In genomic region chr7:106196460-106197021, GRCh38 we compare ENCODE assay signal across 19 cellular contexts.
DNase-seq lines count a peak whose midpoint lies in the region; ATAC-seq, FAIRE-seq and TF ChIP-seq lines count a peak whose summit lies in the region.
"Had no signal": no experiment of that assay in that cellular context is flagged by ENCODE, and none has a peak within 500 bp of the region (broad histone marks: within the 10 kb centered on the region; RNA-seq: fewer than 3 reads in every experiment).

No MANE protein-coding gene starts in this region.

- no peak overlapping the region for H3K23ac ChIP-seq in H1 (ENCODE audit: insufficient read length)

- no peaks in the 10 kb centered on the region for H3K27me3 Mint-ChIP-seq in MCF 10A (ENCODE audit: insufficient read depth, unreplicated experiment)
- peaks cover 62% of the 10 kb centered on the region for H3K27me3 Mint-ChIP-seq in activated T-cell treated with anti-CD3 and anti-CD28 coated beads, Interleukin-2, amount 50 U/mL, for 72 hours (ENCODE audit: low read depth)
- peaks cover 10% of the 10 kb centered on the region for H3K27me3 Mint-ChIP-seq in activated CD4-positive, alpha-beta T cell treated with anti-CD3 and anti-CD28 coated beads, Interleukin-2, amount 10 ng/mL, durations not matched to agents 7 days and 5 days

- no peak overlapping the region for H3K56ac ChIP-seq in H1 (replicated peaks; ENCODE audit: insufficient read length, low read depth, low read length)

- H3K4me1 ChIP-seq in breast epithelium (no peaks in the 10 kb centered on the region), H1 (replicated peaks in 1 of 4; ENCODE audit: control insufficient read depth in 3 of 4, insufficient read depth in 4 of 4, low read length in 3 of 4) (no peaks in the 10 kb centered on the region), liver (ENCODE audit: control insufficient read depth in 4 of 4, insufficient read depth in 4 of 4, low read length in 3 of 4) (peaks cover 8 to 40% (median 14%) of the 10 kb centered on the region in 4 donors), esophagus squamous epithelium (peaks cover 0 to 4% (median 0%) of the 10 kb centered on the region in 3 donors)

- no peak overlapping the region for H2BK15ac ChIP-seq in H1 (ENCODE audit: low read length)

- no peak for TF ChIP-seq EP300 in H1 (IDR thresholded peaks at IDR 0.05; ENCODE audit: borderline replicate concordance in 1 of 2, low read depth in 2 of 2, low read length in 2 of 2)

- 92% methylated on average over 2 of the region's 2 CpGs; no CpG with 5 or more reads in 1 of the 2 experiments for WGBS in H1 (ENCODE audit: extremely low coverage in 1 of 2, insufficient coverage in 1 of 2, insufficient read length in 1 of 2, insufficient replicate concordance in 2 of 2, low coverage in 1 of 2, low lambda C conversion rate in 2 of 2, missing lambda C conversion rate in 1 of 2), 2 experiments
- 54% methylated on average over 2 of the region's 2 CpGs for WGBS in liver
- 75 to 89% methylated on average over 2 of the region's 2 CpGs for WGBS in esophagus squamous epithelium, 2 donors

- no peaks in the 10 kb centered on the region for H3K23me2 ChIP-seq in H1 (ENCODE audit: low read depth, low read length)

- H4K91ac ChIP-seq in H1 (replicated peaks; ENCODE audit: insufficient read length, low read length): no peak overlapping the region

- H3K4ac ChIP-seq in H1 (replicated peaks; ENCODE audit: insufficient read length, low read depth, low read length): no peak overlapping the region

- intact Hi-C loops in MCF 10A (cut with micrococcal nuclease): no loop called here
- intact Hi-C loops in breast epithelium (cut with DNase I; ENCODE audit: low total_unique reads): no loop called here
- intact Hi-C loops in esophagus squamous epithelium (cut with DNase I): no loop called here

- no peak overlapping the region for H2AFZ ChIP-seq in H1 (ENCODE audit: low read length)

- no peak overlapping the region for H4K8ac ChIP-seq in H1 (ENCODE audit: extremely low read depth, insufficient read depth, low read length)

- H3K27ac ChIP-seq in breast epithelium (no peak overlapping the region), H1 (ENCODE audit: low read depth, low read length) (no peak overlapping the region), liver (ENCODE audit: low read depth in 1 of 2, low read length in 2 of 2) (peak overlapping the region; percentile 22 to 61), esophagus squamous epithelium (no peak overlapping the region)
- H3K27ac ChIP-seq: 22Rv1 had no signal

- TF ChIP-seq CTCF in MCF 10A (IDR thresholded peaks at IDR 0.05; ENCODE audit: unreplicated experiment): no peak
- TF ChIP-seq CTCF in breast epithelium (IDR thresholded peaks at IDR 0.05): no peak
- no peak for TF ChIP-seq CTCF in H1 (IDR thresholded peaks at IDR 0.05; ENCODE audit: control extremely low read depth in 1 of 3, insufficient read depth in 1 of 3, low read depth in 1 of 3, low read length in 3 of 3)
- TF ChIP-seq CTCF in liver (IDR thresholded peaks at IDR 0.05; ENCODE audit: low read depth, low read length, missing input control): no peak
- no peak for TF ChIP-seq CTCF in esophagus squamous epithelium (IDR thresholded peaks at IDR 0.05)

- H3K9me3 ChIP-seq in breast epithelium (no peaks in the 10 kb centered on the region), H1 (ENCODE audit: insufficient read depth in 2 of 2, low read depth in 1 of 2, low read length in 1 of 2) (no peaks in the 10 kb centered on the region), liver (ENCODE audit: control insufficient read depth in 4 of 4, low read length in 3 of 4) (no peaks in the 10 kb centered on the region), esophagus squamous epithelium (no peaks in the 10 kb centered on the region)

- no peak overlapping the region for H3K18ac ChIP-seq in H1 (ENCODE audit: extremely low read depth, low read length)

- TF ChIP-seq POLR2A in breast epithelium (IDR thresholded peaks at IDR 0.05) (no peak), H1 (IDR thresholded peaks at IDR 0.05; ENCODE audit: control extremely low read depth in 1 of 2, low read depth in 2 of 2, low read length in 2 of 2) (no peak), esophagus squamous epithelium (IDR thresholded peaks at IDR 0.05) (no peak)

- no peaks in the 10 kb centered on the region for H3K79me1 ChIP-seq in H1 (ENCODE audit: low read depth, low read length)

- H3K4me1 Mint-ChIP-seq in MCF 10A (ENCODE audit: insufficient read depth, unreplicated experiment): no peaks in the 10 kb centered on the region
- no peaks in the 10 kb centered on the region for H3K4me1 Mint-ChIP-seq in activated T-cell treated with anti-CD3 and anti-CD28 coated beads, Interleukin-2, amount 50 U/mL, for 72 hours (ENCODE audit: low read depth)
- no peaks in the 10 kb centered on the region for H3K4me1 Mint-ChIP-seq in activated CD4-positive, alpha-beta T cell treated with anti-CD3 and anti-CD28 coated beads, Interleukin-2, amount 10 ng/mL, durations not matched to agents 7 days and 5 days

- no peak overlapping the region for H2BK5ac ChIP-seq in H1 (ENCODE audit: low read depth, low read length)

- CTCF ChIA-PET in MCF 10A (lab: Yijun Ruan, JAX) (interaction anchor here (5.1 kb wide), 1 partner anchor 20 kb away, joined by 35 read pairs; no protein-coding TSS in a partner anchor), H1 (lab: Charles Lee; ENCODE audit: partially characterized antibody) (interaction anchor here (0.9 to 2.6 kb wide), 4 partner anchors 10 to 266 kb away, joined by 3 to 8 read pairs (median 4); no protein-coding TSS in a partner anchor)
- CTCF ChIA-PET in activated CD4-positive, alpha-beta T cell treated with anti-CD3 and anti-CD28 coated beads, Interleukin-2, amount 10 ng/mL, durations not matched to agents 7 days and 5 days (lab: Charles Lee): no interaction called here

- no peak overlapping the region for H4K5ac ChIP-seq in H1 (ENCODE audit: insufficient read length, low read depth, low read length)

- no peaks in the 10 kb centered on the region for H4K20me1 ChIP-seq in H1 (replicated peaks in 1 of 2; ENCODE audit: control insufficient read depth in 1 of 2, insufficient read depth in 2 of 2, low read length in 2 of 2)

- no peak overlapping the region for H3K27ac Mint-ChIP-seq in MCF 10A (ENCODE audit: low read depth, unreplicated experiment)
- H3K27ac Mint-ChIP-seq in activated T-cell treated with anti-CD3 and anti-CD28 coated beads, Interleukin-2, amount 50 U/mL, for 72 hours: no peak overlapping the region
- no peak overlapping the region for H3K27ac Mint-ChIP-seq in activated CD4-positive, alpha-beta T cell treated with anti-CD3 and anti-CD28 coated beads, Interleukin-2, amount 10 ng/mL, durations not matched to agents 7 days and 5 days

- no peak overlapping the region for H2BK12ac ChIP-seq in H1 (ENCODE audit: low read depth, low read length)

- no peaks in the 10 kb centered on the region for H3K36me3 Mint-ChIP-seq in MCF 10A (ENCODE audit: insufficient read depth, unreplicated experiment)
- no peaks in the 10 kb centered on the region for H3K36me3 Mint-ChIP-seq in activated T-cell treated with anti-CD3 and anti-CD28 coated beads, Interleukin-2, amount 50 U/mL, for 72 hours (ENCODE audit: insufficient read depth in 2 of 2)
- H3K36me3 Mint-ChIP-seq in activated CD4-positive, alpha-beta T cell treated with anti-CD3 and anti-CD28 coated beads, Interleukin-2, amount 10 ng/mL, durations not matched to agents 7 days and 5 days (ENCODE audit: low read depth): no peaks in the 10 kb centered on the region

- H2AK5ac ChIP-seq in H1 (ENCODE audit: low read depth, low read length): no peak overlapping the region

- no peak overlapping the region for H2BK120ac ChIP-seq in H1 (replicated peaks; ENCODE audit: low read depth, low read length)

- no peak overlapping the region for H3K4me3 Mint-ChIP-seq in MCF 10A (ENCODE audit: unreplicated experiment)
- no peak overlapping the region for H3K4me3 Mint-ChIP-seq in activated T-cell treated with anti-CD3 and anti-CD28 coated beads, Interleukin-2, amount 50 U/mL, for 72 hours
- no peak overlapping the region for H3K4me3 Mint-ChIP-seq in activated CD4-positive, alpha-beta T cell treated with anti-CD3 and anti-CD28 coated beads, Interleukin-2, amount 10 ng/mL, durations not matched to agents 7 days and 5 days

- H2BK20ac ChIP-seq in H1 (ENCODE audit: low read length): no peak overlapping the region

- H3K9ac ChIP-seq in H1 (replicated peaks in 1 of 4; ENCODE audit: extremely low read depth in 1 of 4, low read depth in 3 of 4, low read length in 3 of 4) (no peak overlapping the region), liver (ENCODE audit: low read depth in 1 of 2, low read length in 2 of 2) (no peak overlapping the region)

- H3K36me3 ChIP-seq in breast epithelium: no peaks in the 10 kb centered on the region
- H3K36me3 ChIP-seq in H1 (ENCODE audit: control insufficient read depth in 2 of 4, insufficient read depth in 4 of 4, low read length in 3 of 4): no peaks in the 10 kb centered on the region
- no peaks in the 10 kb centered on the region for H3K36me3 ChIP-seq in liver (ENCODE audit: control insufficient read depth in 4 of 4, insufficient read depth in 3 of 4, low read depth in 1 of 4, low read length in 3 of 4)
- H3K36me3 ChIP-seq in esophagus squamous epithelium: no peaks in the 10 kb centered on the region

- H3K9me3 Mint-ChIP-seq in MCF 10A (ENCODE audit: unreplicated experiment): no peaks in the 10 kb centered on the region
- H3K9me3 Mint-ChIP-seq in activated T-cell treated with anti-CD3 and anti-CD28 coated beads, Interleukin-2, amount 50 U/mL, for 72 hours: no peaks in the 10 kb centered on the region
- no peaks in the 10 kb centered on the region for H3K9me3 Mint-ChIP-seq in activated CD4-positive, alpha-beta T cell treated with anti-CD3 and anti-CD28 coated beads, Interleukin-2, amount 10 ng/mL, durations not matched to agents 7 days and 5 days

- H3K14ac ChIP-seq in H1 (ENCODE audit: insufficient read length): no peak overlapping the region

- no peak for ATAC-seq in activated T-cell treated with anti-CD3 and anti-CD28 coated beads, Interleukin-2, amount 50 U/mL, for 72 hours (replicated peaks in 1 of 2)

- no peaks in the 10 kb centered on the region for H3K79me2 ChIP-seq in H1 (ENCODE audit: control insufficient read depth in 1 of 2, insufficient read depth in 2 of 2, low read length in 2 of 2)

- peak; percentile 17 for DNase-seq in MCF 10A (ENCODE audit: unreplicated experiment)
- DNase-seq in breast epithelium (ENCODE audit: low spot score in 2 of 2): no peak
- no peak for DNase-seq in H1 (ENCODE audit: low read depth in 1 of 2, low spot score in 2 of 2)
- DNase-seq in midbrain (lab: John Stamatoyannopoulos, UW): no peak
- no peak for DNase-seq in activated T-cell treated with anti-CD3 and anti-CD28 coated beads, Interleukin-2, amount 50 U/mL, for 72 hours
- no peak for DNase-seq in esophagus squamous epithelium (lab: John Stamatoyannopoulos, UW)
- no peak for DNase-seq in activated CD4-positive, alpha-beta T cell treated with anti-CD3 and anti-CD28 coated beads, Interleukin-2, amount 10 ng/mL, durations not matched to agents 7 days and 5 days
- DNase-seq: GF-D8; Kasumi-1; MV-4-11; NCI-H1417; NCI-H187 treated with DMSO at 0.1 percent for 48 hours; NCI-H526 treated with DMSO at 0.1 percent for 48 hours; NK-92 treated with Interleukin-12 subunit alpha and Interleukin-12 subunit beta, amount 100 ng/mL, for 24 hours; RPMI8226; SIG-M5 had no signal

- no peak for FAIRE-seq in H1 (lab: Jason Lieb, UNC)
- FAIRE-seq: GM12891 had no signal

- H3K4me2 ChIP-seq in H1 (ENCODE audit: insufficient read depth in 1 of 2, low read depth in 2 of 2, low read length in 2 of 2): no peak overlapping the region

- no peaks in the 10 kb centered on the region for H3K27me3 ChIP-seq in breast epithelium
- no peaks in the 10 kb centered on the region for H3K27me3 ChIP-seq in H1 (replicated peaks in 1 of 4; ENCODE audit: control insufficient read depth in 3 of 4, extremely low read depth in 1 of 4, insufficient read depth in 3 of 4, low read length in 3 of 4)
- no peaks in the 10 kb centered on the region for H3K27me3 ChIP-seq in liver (ENCODE audit: control insufficient read depth in 4 of 4, insufficient read depth in 4 of 4, low read length in 3 of 4)
- H3K27me3 ChIP-seq in esophagus squamous epithelium: no peaks in the 10 kb centered on the region

- POLR2A ChIA-PET in MCF 10A (lab: Yijun Ruan, JAX) (interaction anchor here (0.6 to 1.6 kb wide), 5 partner anchors 10 to 345 kb away, joined by 3 to 8 read pairs (median 4); partner anchors contain the start of gene NAMPT), H1 (lab: Charles Lee; ENCODE audit: partially characterized antibody) (no interaction called here)
- POLR2A ChIA-PET in activated CD4-positive, alpha-beta T cell treated with anti-CD3 and anti-CD28 coated beads, Interleukin-2, amount 10 ng/mL, durations not matched to agents 7 days and 5 days (lab: Charles Lee): no interaction called here

- H3K4me3 ChIP-seq in breast epithelium: no peak overlapping the region
- no peak overlapping the region for H3K4me3 ChIP-seq in H1 (ENCODE audit: extremely low read depth in 1 of 4, insufficient read depth in 2 of 4, low read depth in 3 of 4, low read length in 4 of 4)
- no peak overlapping the region for H3K4me3 ChIP-seq in liver (ENCODE audit: low read depth in 1 of 3, low read length in 3 of 3)
- H3K4me3 ChIP-seq in esophagus squamous epithelium: no peak overlapping the region

- no peak for TF ChIP-seq RAD21 in H1 (IDR thresholded peaks at IDR 0.05 in 1 of 2, conservative IDR thresholded peaks at IDR 0.05 in 1 of 2; ENCODE audit: low read depth in 2 of 2, low read length in 2 of 2)
- peak; percentile 69 to 72 for TF ChIP-seq RAD21 in liver (IDR thresholded peaks at IDR 0.05)

- BruUV-seq in MCF 10A (replicated peaks; lab: Mats Ljungman, UMichigan): no TSS peak

Comparison
In these comparisons a context has a peak if more than half of its experiments do, and no peak if none do; other contexts are left out.
1. H3K27ac ChIP-seq: peak in liver (2 of 2); none in breast epithelium (0 of 2), H1 (single experiment) and esophagus squamous epithelium (0 of 4).